Comparison of ENCODE assay signal across 8 cellular contexts in genomic region chr21:33199516-33200217, GRCh38. TPM values are rescaled to one million over a fixed set of nuclear protein-coding genes. Genes with fewer than 3 reads are reported as not detected.
A peak's percentile ranks its signal among the peaks of the same experiment; 100 is the strongest.
DNase-seq lines count a peak whose midpoint lies in the region; ATAC-seq and TF ChIP-seq lines count a peak whose summit lies in the region.

No MANE protein-coding gene starts in this region.

- TF ChIP-seq CTCF in OCI-LY7 (conservative IDR thresholded peaks at IDR 0.05; ENCODE audit: low read length) (peak; percentile 97), esophagus squamous epithelium (IDR thresholded peaks at IDR 0.05) (peak; percentile 73 to 89 (median 82)), nephron progenitor cell (IDR thresholded peaks at IDR 0.05) (peak; percentile 71)

- H3K9ac ChIP-seq in subcutaneous abdominal adipose tissue (ENCODE audit: low read length in 5 of 5) = peak overlapping the region in 2 of 5 donors; percentile 34 to 64

- peaks cover 50% of the 10 kb centered on the region for H3K4me1 ChIP-seq in OCI-LY7 (ENCODE audit: insufficient read depth, low read length, poor library complexity, severe bottlenecking)
- H3K4me1 ChIP-seq in esophagus squamous epithelium = peaks cover 0 to 33% (median 19%) of the 10 kb centered on the region in 3 donors
- H3K4me1 ChIP-seq in subcutaneous abdominal adipose tissue (ENCODE audit: control insufficient read depth in 5 of 5, insufficient read depth in 5 of 5, low read length in 5 of 5) = peaks cover 5 to 41% (median 34%) of the 10 kb centered on the region in 5 donors

- H3K27ac ChIP-seq in OCI-LY7 (ENCODE audit: low read depth, low read length, poor library complexity, severe bottlenecking) (peak overlapping the region; percentile 45), esophagus squamous epithelium (peak overlapping the region in 3 of 4 donors; percentile 40 to 64 (median 42)), subcutaneous abdominal adipose tissue (ENCODE audit: low read depth, low read length) (peak overlapping the region; percentile 43)

- H3K27ac Mint-ChIP-seq in nephron progenitor cell = peak overlapping the region; percentile 9

- H3K36me3 ChIP-seq in OCI-LY7 (ENCODE audit: insufficient read depth, low read length) = no peaks in the 10 kb centered on the region
- no peaks in the 10 kb centered on the region for H3K36me3 ChIP-seq in esophagus squamous epithelium
- H3K36me3 ChIP-seq in subcutaneous abdominal adipose tissue (ENCODE audit: control insufficient read depth in 5 of 5, insufficient read depth in 5 of 5, low read length in 5 of 5) = no peaks in the 10 kb centered on the region

- H3K4me3 ChIP-seq in Jurkat, Clone E6-1 (ENCODE audit: low read length) = no peak overlapping the region
- no peak overlapping the region for H3K4me3 ChIP-seq in OCI-LY7 (ENCODE audit: low read depth, low read length, poor library complexity, severe bottlenecking)
- no peak overlapping the region for H3K4me3 ChIP-seq in esophagus squamous epithelium
- no peak overlapping the region for H3K4me3 ChIP-seq in subcutaneous abdominal adipose tissue (ENCODE audit: low read depth in 1 of 5, low read length in 5 of 5)

- H3K27me3 Mint-ChIP-seq in nephron progenitor cell (ENCODE audit: low read depth, poor library complexity) = peaks cover 28% of the 10 kb centered on the region

- no TSS peak for BruUV-seq in OCI-LY7 (replicated peaks; lab: Mats Ljungman, UMichigan)

- POLR2A ChIA-PET in OCI-LY7 (lab: Charles Lee) = interaction anchor here (0.7 to 1.0 kb wide), 3 partner anchors 34 to 240 kb away, joined by 3 to 4 read pairs (median 4); no protein-coding TSS in a partner anchor

- intact Hi-C loops in OCI-LY7 (cut with micrococcal nuclease; ENCODE audit: unreplicated experiment) (loop anchor here (1.0 to 10.0 kb wide), 8 partner anchors 109 to 545 kb away; no protein-coding TSS in a partner anchor), esophagus squamous epithelium (cut with DNase I) (loop anchor here (5.0 to 10.0 kb wide), 3 partner anchors 155 to 255 kb away; no protein-coding TSS in a partner anchor)

- ATAC-seq in GM21526 (IDR thresholded peaks at IDR 0.05; ENCODE audit: low FRiP score, unreplicated experiment) = peak; percentile 70

- no peaks in the 10 kb centered on the region for H3K36me3 Mint-ChIP-seq in nephron progenitor cell (ENCODE audit: low read depth)

- peak overlapping the region; percentile 47 for H3K4me3 Mint-ChIP-seq in nephron progenitor cell

- H3K9me3 ChIP-seq in OCI-LY7 (ENCODE audit: low read length) = no peaks in the 10 kb centered on the region
- no peaks in the 10 kb centered on the region for H3K9me3 ChIP-seq in esophagus squamous epithelium
- H3K9me3 ChIP-seq in subcutaneous abdominal adipose tissue (ENCODE audit: control insufficient read depth in 5 of 5, low read length in 5 of 5) = no peaks in the 10 kb centered on the region

- peaks cover 8% of the 10 kb centered on the region for H3K4me1 Mint-ChIP-seq in nephron progenitor cell

- peak overlapping the region; percentile 68; the same call in 1 of the 2 replicates for H2AFZ ChIP-seq in OCI-LY7 (ENCODE audit: low read length)

- no peaks in the 10 kb centered on the region for H4K20me1 ChIP-seq in OCI-LY7 (ENCODE audit: insufficient read depth, low read length)

- no peak for TF ChIP-seq POLR2A in esophagus squamous epithelium (IDR thresholded peaks at IDR 0.05)

- no peaks in the 10 kb centered on the region for H3K9me3 Mint-ChIP-seq in nephron progenitor cell

- WGBS in esophagus squamous epithelium, 2 donors = 14 to 21% methylated on average over 8 of the region's 8 CpGs

- CTCF ChIA-PET in OCI-LY7 (lab: Charles Lee; ENCODE audit: unreplicated experiment) = interaction anchor here (0.6 kb wide), 1 partner anchor 162 kb away, joined by 4 read pairs; no protein-coding TSS in a partner anchor

- H3K9me2 ChIP-seq in OCI-LY7 (ENCODE audit: insufficient read depth, low read length) = no peaks in the 10 kb centered on the region

- no peaks in the 10 kb centered on the region for H3K79me2 ChIP-seq in OCI-LY7 (ENCODE audit: insufficient read depth, low read depth, low read length)

- DNase-seq in DMS114 treated with DMSO at 0.1 percent for 48 hours (lab: John Stamatoyannopoulos, UW; ENCODE audit: unreplicated experiment) = peak; percentile 69
- DNase-seq in Jurkat, Clone E6-1 (ENCODE audit: low read depth, low spot score) = peak; percentile 89
- peak; percentile 94 for DNase-seq in OCI-LY7 (ENCODE audit: low spot score)
- DNase-seq in activated T-cell treated with anti-CD3 and anti-CD28 coated beads for 48 hours (ENCODE audit: low read depth) = peak; percentile 52
- peak; percentile 31 for DNase-seq in esophagus squamous epithelium (lab: John Stamatoyannopoulos, UW)
- DNase-seq in nephron progenitor cell = peak; percentile 64

- peak overlapping the region; percentile 12 for H3K4me2 ChIP-seq in OCI-LY7 (ENCODE audit: low read length)

- H3K27me3 ChIP-seq in esophagus squamous epithelium (no peaks in the 10 kb centered on the region), subcutaneous abdominal adipose tissue (ENCODE audit: control insufficient read depth in 5 of 5, insufficient read depth in 4 of 5, low read length in 5 of 5) (no peaks in the 10 kb centered on the region)

RNA-seq across cellular contexts. Expression of gene IFNAR2, which starts 30.1 kb away (rescaled TPM):
- 79.8 TPM for polyA plus RNA-seq in Jurkat, Clone E6-1 (2012; ENCODE audit: insufficient read depth, insufficient read length)
- total RNA-seq in OCI-LY7 (2014; rRNA removed; shearing (Covaris generic)) = 22.1 and 24.8 TPM in 2 replicates
- total RNA-seq in OCI-LY7 (2022) (93.5 and 114 TPM in 2 replicates), esophagus squamous epithelium (10 to 100 TPM in 1 of 4 donors, 1 to 10 TPM in 3; 4.0 to 13.3 (median 7.0) TPM)

Comparison
In these comparisons a context has a peak if more than half of its experiments do, and no peak if none do; other contexts are left out.
1. DNase-seq: peak in every context shown above with its lines; median percentile 94 in OCI-LY7; 89 in Jurkat, Clone E6-1; 69 in DMS114 treated with DMSO at 0.1 percent for 48 hours; 64 in nephron progenitor cell; 52 in activated T-cell treated with anti-CD3 and anti-CD28 coated beads for 48 hours; 31 in esophagus squamous epithelium.